In genomic region chr2:1546023-1546591, GRCh38 we compare ENCODE assay signal across 8 cellular contexts.
DNase-seq lines count a peak whose midpoint lies in the region; ATAC-seq and TF ChIP-seq lines count a peak whose summit lies in the region.

No MANE protein-coding gene starts in this region.

- no peaks in the 10 kb centered on the region for H3K36me3 Mint-ChIP-seq in Caco-2 (ENCODE audit: insufficient read depth, unreplicated experiment)

- no peaks in the 10 kb centered on the region for H3K27me3 Mint-ChIP-seq in Caco-2 (ENCODE audit: insufficient read depth, unreplicated experiment)

- POLR2A ChIA-PET in Caco-2 (lab: Charles Lee), result no interaction called here

- peaks cover 16% of the 10 kb centered on the region for H3K4me1 ChIP-seq in Caco-2

- H3K27me3 ChIP-seq in Caco-2 (replicated peaks; ENCODE audit: control insufficient read depth, insufficient read depth, low read length) (no peaks in the 10 kb centered on the region), brain microvascular endothelial cell (replicated peaks) (no peaks in the 10 kb centered on the region)

- H3K4me1 Mint-ChIP-seq in Caco-2 (ENCODE audit: low read depth, unreplicated experiment), result peaks cover 14% of the 10 kb centered on the region

- H3K36me3 ChIP-seq in Caco-2 (ENCODE audit: control insufficient read depth, insufficient read depth, low read length) (no peaks in the 10 kb centered on the region; the same call in 1 of the 2 replicates), brain microvascular endothelial cell (replicated peaks) (no peaks in the 10 kb centered on the region)

- no peak for ATAC-seq in HG02678 (IDR thresholded peaks at IDR 0.05; ENCODE audit: unreplicated experiment)

- H3K4me3 ChIP-seq in Caco-2 (ENCODE audit: low read depth, low read length) (no peak overlapping the region), brain microvascular endothelial cell (ENCODE audit: low read depth, low read length) (no peak overlapping the region)

- no peaks in the 10 kb centered on the region for H3K9me3 Mint-ChIP-seq in Caco-2 (ENCODE audit: unreplicated experiment)

- intact Hi-C loops in Caco-2 (cut with micrococcal nuclease; ENCODE audit: unreplicated experiment), result loop anchor here (1.0 to 10.0 kb wide), 7 partner anchors 271 to 1021 kb away; no protein-coding TSS in a partner anchor

- no peaks in the 10 kb centered on the region for H3K9me3 ChIP-seq in Caco-2

- CTCF ChIA-PET in Caco-2 (lab: Charles Lee), result interaction anchor here (1.0 kb wide), 1 partner anchor 589 kb away, joined by 4 read pairs; no protein-coding TSS in a partner anchor

- H3K27ac Mint-ChIP-seq in Caco-2 (ENCODE audit: unreplicated experiment), result no peak overlapping the region

- peak in 1 of 2 experiments; percentile 70 for DNase-seq in Caco-2
- DNase-seq in HK-2 (ENCODE audit: unreplicated experiment), result peak; percentile 53
- DNase-seq in OCI-M1 (lab: John Stamatoyannopoulos, UW), result peak; percentile 56
- DNase-seq in brain microvascular endothelial cell, result peak; percentile 45
- peak; percentile 80 for DNase-seq in left kidney (ENCODE audit: low read depth, low spot score)
- peak; percentile 85 for DNase-seq in superior temporal gyrus (ENCODE audit: extremely low spot score)
- DNase-seq in activated gamma-delta T cell treated with Interleukin-2 at 50 U/mL for 16 hours, result no peak

- no peak overlapping the region for H3K27ac ChIP-seq in brain microvascular endothelial cell

- BruUV-seq in Caco-2 (replicated peaks; lab: Mats Ljungman, UMichigan), result no TSS peak

- TF ChIP-seq CTCF in Caco-2 (IDR thresholded peaks at IDR 0.05; ENCODE audit: insufficient read depth in 1 of 2, low read depth in 1 of 2, low read length in 1 of 2, severe bottlenecking in 1 of 2, unreplicated experiment in 1 of 2) (peak; percentile 79 to 81), brain microvascular endothelial cell (IDR thresholded peaks at IDR 0.05; ENCODE audit: low read depth, low read length, missing control alignments) (peak; percentile 90)

- H3K4me3 Mint-ChIP-seq in Caco-2 (ENCODE audit: unreplicated experiment), result no peak overlapping the region

- in situ Hi-C loops in brain microvascular endothelial cell (cut with HindIII; ENCODE audit: low pct_ligation_motif_present, low sequenced_read_pairs), result no loop called here
